ENCODE assay signal across 1 cellular context in the genomic region with DNA sequence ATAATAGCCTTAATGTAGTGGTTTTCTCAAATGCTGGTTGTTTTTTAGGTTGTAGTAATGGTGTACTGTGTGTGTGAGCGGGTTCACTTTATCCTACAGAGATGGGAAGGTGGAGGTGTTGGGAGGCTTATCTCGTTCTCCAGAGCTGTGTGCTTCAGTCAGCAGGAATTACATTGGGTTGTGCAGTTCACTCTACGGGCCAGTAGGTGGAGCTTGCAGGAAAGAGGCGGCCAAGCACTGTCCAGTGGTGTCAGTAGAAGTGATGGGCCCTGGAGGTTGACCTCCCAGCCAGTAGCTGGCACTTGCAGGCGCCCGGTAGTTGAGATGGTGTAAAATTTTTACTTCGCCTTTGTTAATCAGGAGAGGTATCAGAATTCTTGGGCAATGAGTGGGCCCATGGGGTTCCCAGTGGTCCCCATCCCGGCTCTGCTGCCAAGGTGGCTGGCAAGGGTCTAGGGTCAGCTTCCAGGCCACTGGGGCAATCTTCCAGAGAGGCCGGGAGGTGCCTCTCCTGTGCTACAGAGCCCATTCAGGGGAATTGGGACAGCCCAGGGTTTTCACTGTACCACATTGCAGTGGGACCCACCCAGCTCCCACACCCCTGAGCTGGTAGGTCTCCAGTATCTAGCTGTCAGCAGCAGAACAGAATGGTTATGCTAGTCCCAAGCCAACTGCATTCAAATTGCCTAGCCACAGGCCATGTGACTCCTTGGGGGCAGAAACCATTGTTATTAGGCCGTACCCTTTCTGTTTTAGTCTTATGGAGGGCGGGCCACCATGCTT.
TF ChIP-seq lines count a peak whose summit lies in the region.

No MANE protein-coding gene starts in this region.

TF ChIP-seq in K562, 482 proteins besides CTCF, POLR2A, EP300 and RAD21 (continued from another document and continues in another):
- TF ChIP-seq, protein P1, sequence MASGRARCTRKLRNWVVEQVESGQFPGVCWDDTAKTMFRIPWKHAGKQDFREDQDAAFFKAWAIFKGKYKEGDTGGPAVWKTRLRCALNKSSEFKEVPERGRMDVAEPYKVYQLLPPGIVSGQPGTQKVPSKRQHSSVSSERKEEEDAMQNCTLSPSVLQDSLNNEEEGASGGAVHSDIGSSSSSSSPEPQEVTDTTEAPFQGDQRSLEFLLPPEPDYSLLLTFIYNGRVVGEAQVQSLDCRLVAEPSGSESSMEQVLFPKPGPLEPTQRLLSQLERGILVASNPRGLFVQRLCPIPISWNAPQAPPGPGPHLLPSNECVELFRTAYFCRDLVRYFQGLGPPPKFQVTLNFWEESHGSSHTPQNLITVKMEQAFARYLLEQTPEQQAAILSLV (tag; IDR thresholded peaks at IDR 0.05): no peak
- TF ChIP-seq ZKSCAN1 (IDR thresholded peaks at IDR 0.05; ENCODE audit: low read depth, low read length) (no peak), ZBTB5 (IDR thresholded peaks at IDR 0.05) (no peak), POLR2H (tag; IDR thresholded peaks at IDR 0.05; ENCODE audit: low read depth) (no peak), NFXL1 (CRISPR knock-in tag; IDR thresholded peaks at IDR 0.05) (no peak), ZHX1 (conservative IDR thresholded peaks at IDR 0.05; ENCODE audit: low read length) (no peak), NCOR1 (IDR thresholded peaks at IDR 0.05) (peak; percentile 46), NFIX (CRISPR knock-in tag; IDR thresholded peaks at IDR 0.05; ENCODE audit: low read depth) (no peak), PBX2 (CRISPR knock-in tag; IDR thresholded peaks at IDR 0.05; ENCODE audit: low read depth) (no peak), PBX2 (tag; conservative IDR thresholded peaks at IDR 0.05; ENCODE audit: low read depth) (peak; percentile 33; the same call in 1 of the 2 replicates), TCF3 (CRISPR knock-in tag; IDR thresholded peaks at IDR 0.05) (peak; percentile 78), MXD1 (CRISPR knock-in tag; IDR thresholded peaks at IDR 0.05; ENCODE audit: borderline replicate concordance, poor library complexity, severe bottlenecking) (no peak), RUNX1 (IDR thresholded peaks at IDR 0.05; ENCODE audit: low read depth) (no peak), RHOXF2B (CRISPR knock-in tag; conservative IDR thresholded peaks at IDR 0.05) (no peak), ZBTB1 (CRISPR knock-in tag; IDR thresholded peaks at IDR 0.05; ENCODE audit: borderline replicate concordance, low read depth) (no peak), HNRNPK (IDR thresholded peaks at IDR 0.05; ENCODE audit: low read depth, low read length, poor library complexity, severe bottlenecking) (no peak), YY1 (IDR thresholded peaks at IDR 0.05; ENCODE audit: borderline replicate concordance in 1 of 3, control insufficient read depth in 1 of 3, extremely low read depth in 1 of 3, insufficient read depth in 3 of 3, insufficient read length in 1 of 3, insufficient replicate concordance in 2 of 3, low read depth in 1 of 3, low read length in 2 of 3) (no peak), TSC22D4 (tag; IDR thresholded peaks at IDR 0.05) (no peak), ZNF717 (CRISPR knock-in tag; IDR thresholded peaks at IDR 0.05) (no peak), POLR3A (IDR thresholded peaks at IDR 0.05; ENCODE audit: borderline replicate concordance, extremely low read depth, insufficient read depth, insufficient read length) (no peak), DPF2 (IDR thresholded peaks at IDR 0.05) (peak; percentile 81), NR4A1 (CRISPR knock-in tag; IDR thresholded peaks at IDR 0.05) (no peak), NR4A1 (tag; IDR thresholded peaks at IDR 0.05) (no peak), ELF4 (CRISPR knock-in tag; IDR thresholded peaks at IDR 0.05) (no peak), ATF3 (IDR thresholded peaks at IDR 0.05) (no peak), ATF3 (CRISPR knock-in tag; conservative IDR thresholded peaks at IDR 0.05) (no peak), ZNF347 (CRISPR knock-in tag; IDR thresholded peaks at IDR 0.05; ENCODE audit: low read depth) (no peak), TCF7L2 (IDR thresholded peaks at IDR 0.05; ENCODE audit: low read depth, low read length) (no peak), MIER1 (IDR thresholded peaks at IDR 0.05; ENCODE audit: low read depth) (no peak), ZNF586 (CRISPR knock-in tag; conservative IDR thresholded peaks at IDR 0.05) (no peak)
- TF ChIP-seq, protein P2, sequence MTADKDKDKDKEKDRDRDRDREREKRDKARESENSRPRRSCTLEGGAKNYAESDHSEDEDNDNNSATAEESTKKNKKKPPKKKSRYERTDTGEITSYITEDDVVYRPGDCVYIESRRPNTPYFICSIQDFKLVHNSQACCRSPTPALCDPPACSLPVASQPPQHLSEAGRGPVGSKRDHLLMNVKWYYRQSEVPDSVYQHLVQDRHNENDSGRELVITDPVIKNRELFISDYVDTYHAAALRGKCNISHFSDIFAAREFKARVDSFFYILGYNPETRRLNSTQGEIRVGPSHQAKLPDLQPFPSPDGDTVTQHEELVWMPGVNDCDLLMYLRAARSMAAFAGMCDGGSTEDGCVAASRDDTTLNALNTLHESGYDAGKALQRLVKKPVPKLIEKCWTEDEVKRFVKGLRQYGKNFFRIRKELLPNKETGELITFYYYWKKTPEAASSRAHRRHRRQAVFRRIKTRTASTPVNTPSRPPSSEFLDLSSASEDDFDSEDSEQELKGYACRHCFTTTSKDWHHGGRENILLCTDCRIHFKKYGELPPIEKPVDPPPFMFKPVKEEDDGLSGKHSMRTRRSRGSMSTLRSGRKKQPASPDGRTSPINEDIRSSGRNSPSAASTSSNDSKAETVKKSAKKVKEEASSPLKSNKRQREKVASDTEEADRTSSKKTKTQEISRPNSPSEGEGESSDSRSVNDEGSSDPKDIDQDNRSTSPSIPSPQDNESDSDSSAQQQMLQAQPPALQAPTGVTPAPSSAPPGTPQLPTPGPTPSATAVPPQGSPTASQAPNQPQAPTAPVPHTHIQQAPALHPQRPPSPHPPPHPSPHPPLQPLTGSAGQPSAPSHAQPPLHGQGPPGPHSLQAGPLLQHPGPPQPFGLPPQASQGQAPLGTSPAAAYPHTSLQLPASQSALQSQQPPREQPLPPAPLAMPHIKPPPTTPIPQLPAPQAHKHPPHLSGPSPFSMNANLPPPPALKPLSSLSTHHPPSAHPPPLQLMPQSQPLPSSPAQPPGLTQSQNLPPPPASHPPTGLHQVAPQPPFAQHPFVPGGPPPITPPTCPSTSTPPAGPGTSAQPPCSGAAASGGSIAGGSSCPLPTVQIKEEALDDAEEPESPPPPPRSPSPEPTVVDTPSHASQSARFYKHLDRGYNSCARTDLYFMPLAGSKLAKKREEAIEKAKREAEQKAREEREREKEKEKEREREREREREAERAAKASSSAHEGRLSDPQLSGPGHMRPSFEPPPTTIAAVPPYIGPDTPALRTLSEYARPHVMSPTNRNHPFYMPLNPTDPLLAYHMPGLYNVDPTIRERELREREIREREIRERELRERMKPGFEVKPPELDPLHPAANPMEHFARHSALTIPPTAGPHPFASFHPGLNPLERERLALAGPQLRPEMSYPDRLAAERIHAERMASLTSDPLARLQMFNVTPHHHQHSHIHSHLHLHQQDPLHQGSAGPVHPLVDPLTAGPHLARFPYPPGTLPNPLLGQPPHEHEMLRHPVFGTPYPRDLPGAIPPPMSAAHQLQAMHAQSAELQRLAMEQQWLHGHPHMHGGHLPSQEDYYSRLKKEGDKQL (CRISPR knock-in tag; IDR thresholded peaks at IDR 0.05; ENCODE audit: borderline replicate concordance): no peak
- TF ChIP-seq, protein P3, sequence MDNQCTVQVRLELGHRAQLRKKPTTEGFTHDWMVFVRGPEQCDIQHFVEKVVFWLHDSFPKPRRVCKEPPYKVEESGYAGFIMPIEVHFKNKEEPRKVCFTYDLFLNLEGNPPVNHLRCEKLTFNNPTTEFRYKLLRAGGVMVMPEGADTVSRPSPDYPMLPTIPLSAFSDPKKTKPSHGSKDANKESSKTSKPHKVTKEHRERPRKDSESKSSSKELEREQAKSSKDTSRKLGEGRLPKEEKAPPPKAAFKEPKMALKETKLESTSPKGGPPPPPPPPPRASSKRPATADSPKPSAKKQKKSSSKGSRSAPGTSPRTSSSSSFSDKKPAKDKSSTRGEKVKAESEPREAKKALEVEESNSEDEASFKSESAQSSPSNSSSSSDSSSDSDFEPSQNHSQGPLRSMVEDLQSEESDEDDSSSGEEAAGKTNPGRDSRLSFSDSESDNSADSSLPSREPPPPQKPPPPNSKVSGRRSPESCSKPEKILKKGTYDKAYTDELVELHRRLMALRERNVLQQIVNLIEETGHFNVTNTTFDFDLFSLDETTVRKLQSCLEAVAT (IDR thresholded peaks at IDR 0.05): 0 out of 4 replicates have a peak, but pooled peaks of 1 of the 2 experiments have one; percentile 43
- TF ChIP-seq, protein P4, sequence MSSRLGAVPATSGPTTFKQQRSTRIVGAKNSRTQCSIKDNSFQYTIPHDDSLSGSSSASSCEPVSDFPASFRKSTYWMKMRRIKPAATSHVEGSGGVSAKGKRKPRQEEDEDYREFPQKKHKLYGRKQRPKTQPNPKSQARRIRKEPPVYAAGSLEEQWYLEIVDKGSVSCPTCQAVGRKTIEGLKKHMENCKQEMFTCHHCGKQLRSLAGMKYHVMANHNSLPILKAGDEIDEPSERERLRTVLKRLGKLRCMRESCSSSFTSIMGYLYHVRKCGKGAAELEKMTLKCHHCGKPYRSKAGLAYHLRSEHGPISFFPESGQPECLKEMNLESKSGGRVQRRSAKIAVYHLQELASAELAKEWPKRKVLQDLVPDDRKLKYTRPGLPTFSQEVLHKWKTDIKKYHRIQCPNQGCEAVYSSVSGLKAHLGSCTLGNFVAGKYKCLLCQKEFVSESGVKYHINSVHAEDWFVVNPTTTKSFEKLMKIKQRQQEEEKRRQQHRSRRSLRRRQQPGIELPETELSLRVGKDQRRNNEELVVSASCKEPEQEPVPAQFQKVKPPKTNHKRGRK (tag; IDR thresholded peaks at IDR 0.05): no peak
- TF ChIP-seq, protein P5, sequence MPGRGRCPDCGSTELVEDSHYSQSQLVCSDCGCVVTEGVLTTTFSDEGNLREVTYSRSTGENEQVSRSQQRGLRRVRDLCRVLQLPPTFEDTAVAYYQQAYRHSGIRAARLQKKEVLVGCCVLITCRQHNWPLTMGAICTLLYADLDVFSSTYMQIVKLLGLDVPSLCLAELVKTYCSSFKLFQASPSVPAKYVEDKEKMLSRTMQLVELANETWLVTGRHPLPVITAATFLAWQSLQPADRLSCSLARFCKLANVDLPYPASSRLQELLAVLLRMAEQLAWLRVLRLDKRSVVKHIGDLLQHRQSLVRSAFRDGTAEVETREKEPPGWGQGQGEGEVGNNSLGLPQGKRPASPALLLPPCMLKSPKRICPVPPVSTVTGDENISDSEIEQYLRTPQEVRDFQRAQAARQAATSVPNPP (IDR thresholded peaks at IDR 0.05; ENCODE audit: borderline replicate concordance, insufficient read depth, insufficient read length): no peak
